14 cellular contexts compared by ENCODE assay signal in genomic region chr1:230423936-230424335, GRCh38. TPM values are rescaled to one million over a fixed set of nuclear protein-coding genes. Genes with fewer than 3 reads are reported as not detected.
DNase-seq lines count a peak whose midpoint lies in the region; TF ChIP-seq lines count a peak whose summit lies in the region.
"Had no signal": no experiment of that assay in that cellular context is flagged by ENCODE, and none has a peak within 500 bp of the region (broad histone marks: within the 10 kb centered on the region; RNA-seq: fewer than 3 reads in every experiment).

No MANE protein-coding gene starts in this region.

- no peaks in the 10 kb centered on the region for H3K36me3 ChIP-seq in esophagus muscularis mucosa
- no peaks in the 10 kb centered on the region for H3K36me3 ChIP-seq in Karpas-422 (ENCODE audit: insufficient read depth, low read length)
- H3K36me3 ChIP-seq: thoracic aorta had no signal

- DNase-seq in G401 (ENCODE audit: low spot score) (peak; percentile 71), NCI-H524 treated with DMSO at 0.1 percent for 48 hours (lab: John Stamatoyannopoulos, UW) (peak; percentile 35), esophagus muscularis mucosa (ENCODE audit: extremely low spot score) (peak; percentile 53), osteocyte (ENCODE audit: extremely low spot score, unreplicated experiment) (peak; percentile 19), NOMO-1 treated with dmso at 0.1 percent for 144 hours (lab: John Stamatoyannopoulos, UW; ENCODE audit: unreplicated experiment) (no peak), Karpas-422 (no peak), COLO829 (ENCODE audit: low spot score) (no peak), NCI-H82 treated with DMSO at 0.1 percent for 48 hours (lab: John Stamatoyannopoulos, UW; ENCODE audit: unreplicated experiment) (no peak)
- DNase-seq: activated B cell treated with CpG ODN at 0.5 μM for 24 hours; activated naive CD4-positive, alpha-beta T cell treated with anti-CD3 and anti-CD28 coated beads for 36 hours; OCI-M1; psoas muscle had no signal

- peaks cover 0 to 92% (median 33%) of the 10 kb centered on the region in 4 donors for H3K27me3 ChIP-seq in esophagus muscularis mucosa
- H3K27me3 ChIP-seq in Karpas-422 (ENCODE audit: low read length), result no peaks in the 10 kb centered on the region

- H3K4me3 ChIP-seq in esophagus muscularis mucosa, result no peak overlapping the region
- no peak overlapping the region for H3K4me3 ChIP-seq in Karpas-422 (ENCODE audit: low read length)
- H3K4me3 ChIP-seq: psoas muscle had no signal

- H3K27me3 Mint-ChIP-seq in osteocyte (ENCODE audit: unreplicated experiment), result peaks cover 65% of the 10 kb centered on the region

- no peak overlapping the region for H3K4me2 ChIP-seq in Karpas-422 (ENCODE audit: low read depth, low read length, poor library complexity, severe bottlenecking)

- TF ChIP-seq POLR2A in esophagus muscularis mucosa (IDR thresholded peaks at IDR 0.05; ENCODE audit: low read depth), result no peak

- WGBS in esophagus muscularis mucosa, result 75% methylated on average over 4 of the region's 4 CpGs

- intact Hi-C loops in esophagus muscularis mucosa (cut with DNase I), result no loop called here

- H3K27ac Mint-ChIP-seq in osteocyte (ENCODE audit: unreplicated experiment), result no peak overlapping the region
- H3K27ac Mint-ChIP-seq: activated B cell treated with CpG ODN at 0.5 μM for 24 hours; activated naive CD4-positive, alpha-beta T cell treated with anti-CD3 and anti-CD28 coated beads for 36 hours had no signal

- H3K9me3 ChIP-seq in esophagus muscularis mucosa, result no peaks in the 10 kb centered on the region
- no peaks in the 10 kb centered on the region for H3K9me3 ChIP-seq in Karpas-422 (ENCODE audit: low read length)
- H3K9me3 ChIP-seq: psoas muscle, thoracic aorta had no signal

- H2AFZ ChIP-seq in Karpas-422 (ENCODE audit: low read length), result no peak overlapping the region

- H3K9me3 Mint-ChIP-seq in osteocyte (ENCODE audit: unreplicated experiment), result no peaks in the 10 kb centered on the region

- no peaks in the 10 kb centered on the region for H3K36me3 Mint-ChIP-seq in osteocyte (ENCODE audit: unreplicated experiment)

- H4K20me1 ChIP-seq in Karpas-422 (ENCODE audit: insufficient read depth, low read depth, low read length), result no peaks in the 10 kb centered on the region

- H3K9ac ChIP-seq in Karpas-422 (ENCODE audit: low read length), result no peak overlapping the region

- TF ChIP-seq CTCF in esophagus muscularis mucosa (IDR thresholded peaks at IDR 0.05) (no peak), osteocyte (IDR thresholded peaks at IDR 0.05) (no peak)

- H3K9me2 ChIP-seq in Karpas-422 (replicated peaks; ENCODE audit: insufficient read depth, low read length), result no peaks in the 10 kb centered on the region

- H3K27ac ChIP-seq in esophagus muscularis mucosa (replicated peaks in 1 of 4) (no peak overlapping the region), Karpas-422 (ENCODE audit: low read length) (no peak overlapping the region)
- H3K27ac ChIP-seq: psoas muscle, thoracic aorta had no signal

- peaks cover 15% of the 10 kb centered on the region for H3K4me1 Mint-ChIP-seq in osteocyte (ENCODE audit: unreplicated experiment)

- TF ChIP-seq EP300 in esophagus muscularis mucosa (IDR thresholded peaks at IDR 0.05), result no peak

- in situ Hi-C loops in G401 (cut with HindIII; ENCODE audit: low sequenced_read_pairs), result no loop called here

- no peaks in the 10 kb centered on the region for H3K79me2 ChIP-seq in Karpas-422 (ENCODE audit: low read length)

- no peak overlapping the region for H3K4me3 Mint-ChIP-seq in osteocyte (ENCODE audit: unreplicated experiment)
- H3K4me3 Mint-ChIP-seq: activated naive CD4-positive, alpha-beta T cell treated with anti-CD3 and anti-CD28 coated beads for 36 hours had no signal

- H3K4me1 ChIP-seq in esophagus muscularis mucosa (peaks cover 7 to 21% (median 17%) of the 10 kb centered on the region in 4 donors), Karpas-422 (ENCODE audit: low read length) (peaks cover 10% of the 10 kb centered on the region)

RNA-seq across cellular contexts. Expression of gene PGBD5, which starts 2.2 kb away (rescaled TPM):
- total RNA-seq in G401 (2014; rRNA removed; shearing (Covaris generic)), result 1.5 and 3.6 TPM in 2 replicates
- total RNA-seq in esophagus muscularis mucosa (1 to 10 TPM in 1 of 4 donors, under 1 TPM in 3; 0.19 to 1.2 (median 0.62) TPM), osteocyte (1.0 and 1.1 TPM in 2 replicates)
- total RNA-seq in Karpas-422 (2014; rRNA removed; shearing (Covaris generic); ENCODE audit: low replicate concordance), result not detected in 2 replicates
- total RNA-seq: activated B cell treated with CpG ODN at 0.5 μM for 24 hours; activated naive CD4-positive, alpha-beta T cell treated with anti-CD3 and anti-CD28 coated beads for 36 hours; HT-29 had no signal

Comparison
In these comparisons a context has a peak if more than half of its experiments do, and no peak if none do; other contexts are left out.
1. DNase-seq: peak in G401 (single experiment), NCI-H524 treated with DMSO at 0.1 percent for 48 hours (single experiment), esophagus muscularis mucosa (single experiment) and osteocyte (single experiment); none in NOMO-1 treated with dmso at 0.1 percent for 144 hours (single experiment), Karpas-422 (single experiment), COLO829 (single experiment) and NCI-H82 treated with DMSO at 0.1 percent for 48 hours (single experiment).